ENCODE assay signal across 19 cellular contexts in genomic region chr1:31697369-31697984, GRCh38.
"Had no signal": no experiment of that assay in that cellular context is flagged by ENCODE, and none has a peak within 500 bp of the region (broad histone marks: within the 10 kb centered on the region; RNA-seq: fewer than 3 reads in every experiment).

No MANE protein-coding gene starts in this region.

- DNase-seq: activated CD4-positive, alpha-beta T cell treated with anti-CD3 and anti-CD28 coated beads for 1 hour; activated CD8-positive, alpha-beta memory T cell treated with anti-CD3 and anti-CD28 coated beads for 24 hours; activated gamma-delta T cell; activated T-cell treated with anti-CD3 and anti-CD28 coated beads, Interleukin-2, amount 50 U/mL, for 72 hours; adrenal gland; colonic mucosa; head of caudate nucleus; left ventricle myocardium superior; spleen; stimulated activated CD4-positive, alpha-beta T cell treated with anti-CD3 and anti-CD28 coated beads, Interleukin-4, amount 100 ng/mL, for 4 hours; stimulated activated naive CD4-positive, alpha-beta T cell; SW 1271; T-helper 2 cell; transverse colon had no signal

- H3K9ac ChIP-seq: parathyroid adenoma had no signal

- H3K4me3 ChIP-seq: adrenal gland, cardiac muscle cell, colonic mucosa, spleen, transverse colon had no signal

- H3K27ac ChIP-seq: adrenal gland, cardiac muscle cell, colonic mucosa, neutrophil, parathyroid adenoma, spleen, VCaP had no signal

- H3K4me1 ChIP-seq: colonic mucosa had no signal

- H3K9me3 ChIP-seq: adrenal gland, colonic mucosa, neutrophil, spleen, transverse colon had no signal

- H3K9me3 Mint-ChIP-seq: activated naive CD4-positive, alpha-beta T cell treated with anti-CD3 and anti-CD28 coated beads, Interleukin-2, amount 50 U/mL, for 72 hours; activated T-cell treated with anti-CD3 and anti-CD28 coated beads, Interleukin-2, amount 50 U/mL, for 72 hours had no signal

- H3K27me3 ChIP-seq: adrenal gland, cardiac muscle cell, colonic mucosa, transverse colon had no signal

- H3K36me3 Mint-ChIP-seq: activated naive CD4-positive, alpha-beta T cell treated with anti-CD3 and anti-CD28 coated beads, Interleukin-2, amount 50 U/mL, for 72 hours had no signal

- H3K27ac Mint-ChIP-seq: activated T-cell treated with anti-CD3 and anti-CD28 coated beads, Interleukin-2, amount 50 U/mL, for 72 hours had no signal

- H3K36me3 ChIP-seq: adrenal gland, cardiac muscle cell, colonic mucosa, neutrophil, spleen, transverse colon had no signal

- H3K79me2 ChIP-seq: parathyroid adenoma had no signal

- H3K4me3 Mint-ChIP-seq: activated T-cell treated with anti-CD3 and anti-CD28 coated beads, Interleukin-2, amount 50 U/mL, for 72 hours had no signal

- H2AFZ ChIP-seq: parathyroid adenoma had no signal

- ATAC-seq: activated naive CD4-positive, alpha-beta T cell treated with anti-CD3 and anti-CD28 coated beads, Interleukin-2, amount 50 U/mL, for 72 hours; activated T-cell treated with anti-CD3 and anti-CD28 coated beads, Interleukin-2, amount 50 U/mL, for 72 hours; left ventricle myocardium superior had no signal
